ENCODE assay signal across 8 cellular contexts in genomic region chr1:234608720-234609527, GRCh38. TPM values are rescaled to one million over a fixed set of nuclear protein-coding genes. Genes with fewer than 3 reads are reported as not detected.
A peak's percentile ranks its signal among the peaks of the same experiment; 100 is the strongest.
DNase-seq lines count a peak whose midpoint lies in the region; ATAC-seq and TF ChIP-seq lines count a peak whose summit lies in the region.

No MANE protein-coding gene starts in this region.

- no peak for ATAC-seq in IMR-90 (ENCODE audit: low read depth)
- no peak for ATAC-seq in mucosa of descending colon
- ATAC-seq in stimulated activated naive CD8-positive, alpha-beta T cell treated with anti-CD3 and anti-CD28 coated beads, Interleukin-15, Interleukin-2, amounts not matched to agents 100 U/mL and 50 U/mL, for 24 hours = no peak
- no peak for ATAC-seq in GM21381 (IDR thresholded peaks at IDR 0.05; ENCODE audit: unreplicated experiment)
- ATAC-seq in GM19324 (IDR thresholded peaks at IDR 0.05; ENCODE audit: low FRiP score, unreplicated experiment) = no peak

- H2AK5ac ChIP-seq in IMR-90 (ENCODE audit: low read depth, low read length) = 0 out of 2 replicates have a peak overlapping the region, but pooled peaks have one; percentile 26

- no peak overlapping the region for H3K56ac ChIP-seq in IMR-90 (ENCODE audit: extremely low read depth, insufficient read depth, low read length)

- TF ChIP-seq CTCF in IMR-90 (conservative IDR thresholded peaks at IDR 0.05; ENCODE audit: low read depth, low read length) = no peak
- TF ChIP-seq CTCF in mucosa of descending colon (IDR thresholded peaks at IDR 0.05) = no peak

- H3K18ac ChIP-seq in IMR-90 (ENCODE audit: low read depth, low read length) = peak overlapping the region; percentile 66; the same call in 1 of the 2 replicates

- CTCF ChIA-PET in CD8-positive, alpha-beta memory T cell (lab: Charles Lee) = interaction anchor here (8.3 kb wide), 1 partner anchor 10 kb away, joined by 68 read pairs; no protein-coding TSS in a partner anchor
- CTCF ChIA-PET in IMR-90 (lab: Yijun Ruan, JAX) = no interaction called here

- H3K4me3 ChIP-seq in CD8-positive, alpha-beta memory T cell (ENCODE audit: low read length) = peak overlapping the region; percentile 93
- H3K4me3 ChIP-seq in IMR-90 (ENCODE audit: insufficient read depth, low read depth, low read length) (peak overlapping the region; percentile 76), mucosa of descending colon (peak overlapping the region; percentile 86)

- H2BK20ac ChIP-seq in IMR-90 (ENCODE audit: low read depth, low read length) = no peak overlapping the region

- H4K20me1 ChIP-seq in IMR-90 (ENCODE audit: insufficient read depth, low read length) = peaks cover 33% of the 10 kb centered on the region

- TF ChIP-seq POLR2A in IMR-90 (IDR thresholded peaks at IDR 0.05; ENCODE audit: low read depth, low read length) = peak; percentile 78

- H3K9me1 ChIP-seq in IMR-90 (ENCODE audit: insufficient read depth, low read length) = no peaks in the 10 kb centered on the region

- peak; percentile 64 to 87 (median 79) for DNase-seq in CD8-positive, alpha-beta memory T cell
- DNase-seq in IMR-90 = no peak
- peak; percentile 73 for DNase-seq in activated CD4-positive, alpha-beta T cell treated with anti-CD3 and anti-CD28 coated beads, Interleukin-2, amount 50 U/mL, for 1 hour
- DNase-seq in ecto neural progenitor cell (ENCODE audit: low spot score) = peak; percentile 66
- DNase-seq in mucosa of descending colon = peak; percentile 45 to 80 (median 70)
- peak; percentile 76 for DNase-seq in stimulated activated naive CD8-positive, alpha-beta T cell treated with anti-CD3 and anti-CD28 coated beads, Interleukin-15, Interleukin-2, amounts not matched to agents 100 U/mL and 50 U/mL, for 24 hours

- dilution Hi-C loops in IMR-90 (cut with HindIII; ENCODE audit: low sequenced_read_pairs, unreplicated experiment) = no loop called here

- no peak overlapping the region for H4K5ac ChIP-seq in IMR-90 (ENCODE audit: low read depth, low read length)

- peak overlapping the region; percentile 96 for H2BK5ac ChIP-seq in IMR-90 (ENCODE audit: low read depth, low read length, poor library complexity, severe bottlenecking)

- peaks cover 16 to 46% (median 23%) of the 10 kb centered on the region in 3 donors for H3K36me3 Mint-ChIP-seq in CD8-positive, alpha-beta memory T cell

- peaks cover 61% of the 10 kb centered on the region for H3K4me1 ChIP-seq in CD8-positive, alpha-beta memory T cell (ENCODE audit: insufficient read depth, low read length)
- peaks cover 10% of the 10 kb centered on the region for H3K4me1 ChIP-seq in IMR-90 (ENCODE audit: control insufficient read depth, insufficient read depth, low read length)
- peaks cover 30% of the 10 kb centered on the region for H3K4me1 ChIP-seq in mucosa of descending colon (ENCODE audit: low read depth)

- intact Hi-C loops in IMR-90 (cut with micrococcal nuclease) = loop anchor here (1.0 kb wide), 1 partner anchor 474 kb away; no protein-coding TSS in a partner anchor
- intact Hi-C loops in mucosa of descending colon (cut with DNase I, micrococcal nuclease) = loop anchor here in 1 of 2 donors (5.0 kb wide), 2 partner anchors 77 to 113 kb away; no protein-coding TSS in a partner anchor

- no peak for TF ChIP-seq RAD21 in IMR-90 (IDR thresholded peaks at IDR 0.05; ENCODE audit: low read length)

- no peak overlapping the region for H3K23ac ChIP-seq in IMR-90 (ENCODE audit: low read depth, low read length)

- peaks cover 59 to 71% (median 68%) of the 10 kb centered on the region in 3 donors for H3K4me1 Mint-ChIP-seq in CD8-positive, alpha-beta memory T cell

- H3K27ac ChIP-seq in CD8-positive, alpha-beta memory T cell (ENCODE audit: low read depth, low read length) = peak overlapping the region; percentile 95
- peak overlapping the region; percentile 95 for H3K27ac ChIP-seq in IMR-90 (ENCODE audit: insufficient read depth, low read length)

- 1% methylated on average over 88 of the region's 122 CpGs; no CpG with 5 or more reads in 1 of the 2 experiments for WGBS in IMR-90 (ENCODE audit: extremely low coverage in 2 of 2, insufficient read length in 1 of 2), 2 experiments

- no peaks in the 10 kb centered on the region for H3K27me3 ChIP-seq in CD8-positive, alpha-beta memory T cell (ENCODE audit: insufficient read depth, low read length, poor library complexity, severe bottlenecking)
- no peaks in the 10 kb centered on the region for H3K27me3 ChIP-seq in IMR-90 (ENCODE audit: control insufficient read depth, insufficient read depth, low read length)

- peak overlapping the region; percentile 62 for H2AFZ ChIP-seq in IMR-90 (replicated peaks; ENCODE audit: low read length, poor library complexity)

- H2BK120ac ChIP-seq in IMR-90 (ENCODE audit: low read depth, low read length) = peak overlapping the region; percentile 82

- peaks cover 0 to 6% (median 0%) of the 10 kb centered on the region in 5 donors for H3K9me3 Mint-ChIP-seq in CD8-positive, alpha-beta memory T cell

- POLR2A ChIA-PET in CD8-positive, alpha-beta memory T cell (lab: Charles Lee) = interaction anchor here (1.3 to 5.5 kb wide), 6 partner anchors 8 to 403 kb away, joined by 4 to 101 read pairs (median 21); no protein-coding TSS in a partner anchor
- POLR2A ChIA-PET in IMR-90 (lab: Charles Lee; ENCODE audit: unreplicated experiment) = interaction anchor here (2.0 kb wide), 1 partner anchor 115 kb away, joined by 7 read pairs; no protein-coding TSS in a partner anchor

- peak overlapping the region; percentile 90 to 98 (median 95) for H3K4me3 Mint-ChIP-seq in CD8-positive, alpha-beta memory T cell

- no peak overlapping the region; the same call in 1 of the 2 replicates for H3K14ac ChIP-seq in IMR-90 (replicated peaks; ENCODE audit: low read depth, low read length)

- H3K9me3 ChIP-seq in CD8-positive, alpha-beta memory T cell (ENCODE audit: low read length) = no peaks in the 10 kb centered on the region
- no peaks in the 10 kb centered on the region for H3K9me3 ChIP-seq in IMR-90 (ENCODE audit: control insufficient read depth, insufficient read depth, low read length)
- no peaks in the 10 kb centered on the region for H3K9me3 ChIP-seq in mucosa of descending colon

- H3K36me3 ChIP-seq in CD8-positive, alpha-beta memory T cell (ENCODE audit: insufficient read depth, low read length) = peaks cover 11% of the 10 kb centered on the region
- H3K36me3 ChIP-seq in IMR-90 (ENCODE audit: control insufficient read depth, insufficient read depth, low read length) (peaks cover 28% of the 10 kb centered on the region), mucosa of descending colon (ENCODE audit: low read depth) (no peaks in the 10 kb centered on the region)

- H3K4ac ChIP-seq in IMR-90 (ENCODE audit: low read depth, low read length) = peak overlapping the region; percentile 86; the same call in 1 of the 2 replicates

- H4K91ac ChIP-seq in IMR-90 (ENCODE audit: insufficient read depth, low read depth, low read length) = 0 out of 2 replicates have a peak overlapping the region, but pooled peaks have one; percentile 22

- H4K8ac ChIP-seq in IMR-90 (ENCODE audit: low read depth in 2 of 2, low read length in 2 of 2) = peak overlapping the region in 1 of 2 experiments; percentile 39; a peak in 1 of 4 replicates

- H3K27ac Mint-ChIP-seq in CD8-positive, alpha-beta memory T cell = peak overlapping the region; percentile 86 to 99 (median 92)

- no peak overlapping the region for H2BK15ac ChIP-seq in IMR-90 (ENCODE audit: low read depth, low read length)

- peak overlapping the region; percentile 90 for H2AK9ac ChIP-seq in IMR-90 (replicated peaks; ENCODE audit: low read depth, low read length, poor library complexity)

- peak overlapping the region; percentile 7; the same call in 1 of the 2 replicates for H3K4me2 ChIP-seq in IMR-90 (ENCODE audit: low read depth, low read length)

- H3K9ac ChIP-seq in IMR-90 (ENCODE audit: low read depth, low read length) = peak overlapping the region; percentile 91

- no TSS peak for BruUV-seq in IMR-90 (replicated peaks; lab: Mats Ljungman, UMichigan)

- peaks cover 0 to 9% of the 10 kb centered on the region in 2 experiments; a peak in 2 of 4 replicates for H3K79me1 ChIP-seq in IMR-90 (ENCODE audit: low read depth in 1 of 2, low read length in 2 of 2)

- H3K27me3 Mint-ChIP-seq in CD8-positive, alpha-beta memory T cell = peaks cover 0 to 15% of the 10 kb centered on the region in 2 donors

- in situ Hi-C loops in IMR-90 (cut with MboI; ENCODE audit: low sequenced_read_pairs) = loop anchor here (5.0 to 25.0 kb wide), 2 partner anchors 112 to 253 kb away; no protein-coding TSS in a partner anchor

TF ChIP-seq in IMR-90, 13 proteins besides CTCF, POLR2A, EP300 and RAD21:
- TF ChIP-seq MAZ (IDR thresholded peaks at IDR 0.05; ENCODE audit: borderline replicate concordance, low read depth, low read length) = peak; percentile 46; the same call in 1 of the 2 replicates
- no peak for TF ChIP-seq CEBPB (IDR thresholded peaks at IDR 0.05; ENCODE audit: low read depth, low read length)

RNA-seq across cellular contexts. Expression of gene IRF2BP2, which starts 1.1 kb away (rescaled TPM):
- 10 to 100 TPM; 91.8 to 98.4 TPM for total RNA-seq in CD8-positive, alpha-beta memory T cell
- polyA plus RNA-seq in CD8-positive, alpha-beta memory T cell = 42.5 TPM
- total RNA-seq in IMR-90 (2012; rRNA removed) (37.2 and 47.0 TPM in 2 replicates), mucosa of descending colon (100 to 1,000 TPM; 134 to 180 (median 156) TPM)
- 56.5 and 66.6 TPM in 2 replicates for polyA plus RNA-seq in IMR-90 (2012; rRNA removed)
- 12.6 and 82.3 TPM in 2 replicates for polyA plus RNA-seq in IMR-90 (2012; cell fraction: cytosol; rRNA removed)
- 216 and 242 TPM in 2 replicates for polyA plus RNA-seq in IMR-90 (2012; cell fraction: nucleus; rRNA removed; ENCODE audit: low replicate concordance)
